ENCODE assay signal across 12 cellular contexts in the genomic region with DNA sequence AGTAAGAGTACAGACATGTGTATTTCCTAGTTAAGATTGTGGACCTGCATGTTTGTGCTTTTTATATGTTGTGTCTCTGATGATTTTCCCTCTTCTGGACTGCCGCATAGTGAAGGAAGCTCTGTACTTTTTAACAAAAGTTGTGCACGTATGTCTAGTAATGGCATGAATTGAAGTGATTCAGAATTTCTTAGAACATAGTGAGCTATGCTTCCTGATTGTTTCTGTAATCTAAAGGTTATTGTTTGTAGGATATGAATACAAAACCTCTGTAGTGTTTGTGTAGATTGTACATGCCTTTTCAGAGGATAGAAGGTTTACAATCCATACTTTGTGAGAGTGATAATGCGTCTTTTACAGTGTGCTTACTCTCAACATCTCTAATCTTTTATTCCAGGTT.
"Had no signal": no experiment of that assay in that cellular context is flagged by ENCODE, and none has a peak within 500 bp of the region (broad histone marks: within the 10 kb centered on the region; RNA-seq: fewer than 3 reads in every experiment).

No MANE protein-coding gene starts in this region.

- H3K4me1 ChIP-seq: right atrium auricular region had no signal

- H3K4me3 Mint-ChIP-seq: effector memory CD8-positive, alpha-beta T cell; natural killer cell; neural crest cell had no signal

- H3K4me3 ChIP-seq: heart right ventricle, right atrium auricular region had no signal

- H3K36me3 ChIP-seq: right atrium auricular region had no signal

- H3K27me3 Mint-ChIP-seq: effector memory CD8-positive, alpha-beta T cell had no signal

- H3K9me3 Mint-ChIP-seq: effector memory CD8-positive, alpha-beta T cell; natural killer cell; neural crest cell had no signal

- DNase-seq: effector memory CD8-positive, alpha-beta T cell; heart right ventricle; islet precursor cell; mammary epithelial cell; natural killer cell; small intestine; stimulated activated CD4-positive, alpha-beta T cell treated with anti-CD3 and anti-CD28 coated beads, Interleukin-12 subunit alpha, Interleukin-12 subunit beta, amount 100 ng/mL, for 4 hours; stimulated activated naive CD4-positive, alpha-beta T cell; trophoblast cell had no signal

- H3K36me3 Mint-ChIP-seq: natural killer cell had no signal

- ATAC-seq: effector memory CD8-positive, alpha-beta T cell; heart right ventricle; left lobe of liver; natural killer cell had no signal

- H3K27ac ChIP-seq: right atrium auricular region had no signal

- FAIRE-seq: small intestine had no signal

- H3K27me3 ChIP-seq: heart right ventricle, right atrium auricular region had no signal

- H3K27ac Mint-ChIP-seq: effector memory CD8-positive, alpha-beta T cell; natural killer cell had no signal

- H3K9me3 ChIP-seq: heart right ventricle, right atrium auricular region had no signal
